18 cellular contexts compared by ENCODE assay signal in genomic region chr13:97220151-97220900, GRCh38. TPM values are rescaled to one million over a fixed set of nuclear protein-coding genes. Genes with fewer than 3 reads are reported as not detected.
DNase-seq lines count a peak whose midpoint lies in the region; ATAC-seq, FAIRE-seq and TF ChIP-seq lines count a peak whose summit lies in the region.
"Had no signal": no experiment of that assay in that cellular context is flagged by ENCODE, and none has a peak within 500 bp of the region (broad histone marks: within the 10 kb centered on the region; RNA-seq: fewer than 3 reads in every experiment).

No MANE protein-coding gene starts in this region.

- H3K36me3 Mint-ChIP-seq in mesothelial cell of epicardium, result no peaks in the 10 kb centered on the region
- H3K36me3 Mint-ChIP-seq in chondrocyte (ENCODE audit: low read depth), result no peaks in the 10 kb centered on the region

- POLR2A ChIA-PET in K562 (lab: Yijun Ruan, JAX), result interaction anchor here (0.7 kb wide), 1 partner anchor 11 kb away, joined by 3 read pairs; no protein-coding TSS in a partner anchor

- H3K4me2 ChIP-seq in K562 (ENCODE audit: insufficient read depth, low read length), result no peak overlapping the region

- TF ChIP-seq EP300 in K562 (IDR thresholded peaks at IDR 0.05; ENCODE audit: low read length) (no peak), stomach (IDR thresholded peaks at IDR 0.05) (no peak)

- TF ChIP-seq POLR2A in K562 (conservative IDR thresholded peaks at IDR 0.05), result no peak
- no peak for TF ChIP-seq POLR2A in stomach (IDR thresholded peaks at IDR 0.05)

- no peak for TF ChIP-seq CTCF in K562 (IDR thresholded peaks at IDR 0.05 in 2 of 3, conservative IDR thresholded peaks at IDR 0.05 in 1 of 3; ENCODE audit: insufficient read depth in 2 of 3, low read depth in 1 of 3, low read length in 3 of 3)
- no peak for TF ChIP-seq CTCF in mesothelial cell of epicardium (IDR thresholded peaks at IDR 0.05; ENCODE audit: unreplicated experiment)
- TF ChIP-seq CTCF in stomach (IDR thresholded peaks at IDR 0.05), result no peak
- no peak for TF ChIP-seq CTCF in chondrocyte (IDR thresholded peaks at IDR 0.05)

- peaks cover 36% of the 10 kb centered on the region for H3K79me2 ChIP-seq in K562 (ENCODE audit: control insufficient read depth, insufficient read depth, low read length)

- H3K27ac ChIP-seq in K562 (ENCODE audit: extremely low read depth, low read depth, low read length), result no peak overlapping the region
- peak overlapping the region in 3 of 5 donors; percentile 13 to 93 (median 56) for H3K27ac ChIP-seq in stomach
- H3K27ac ChIP-seq: left lung had no signal

- peaks cover 0 to 17% of the 10 kb centered on the region in 2 experiments; a peak in 2 of 5 replicates for H3K4me1 ChIP-seq in K562 (replicated peaks in 1 of 2; ENCODE audit: control insufficient read depth in 2 of 2, insufficient read depth in 2 of 2, low read length in 2 of 2)
- H3K4me1 ChIP-seq in stomach, result peaks cover 13 to 24% (median 18%) of the 10 kb centered on the region in 4 donors

- H2AFZ ChIP-seq in K562 (ENCODE audit: low read depth, low read length), result peak overlapping the region; percentile 27

- H3K9ac ChIP-seq in K562 (ENCODE audit: insufficient read depth in 1 of 2, low read depth in 2 of 2, low read length in 2 of 2), result no peak overlapping the region

- no peaks in the 10 kb centered on the region for H3K27me3 ChIP-seq in K562 (ENCODE audit: control insufficient read depth in 2 of 2, insufficient read depth in 2 of 2, low read length in 2 of 2)
- H3K27me3 ChIP-seq in stomach, result no peaks in the 10 kb centered on the region
- H3K27me3 ChIP-seq: foreskin keratinocyte, left lung had no signal

- no peak for TF ChIP-seq RAD21 in K562 (CRISPR knock-in tag; conservative IDR thresholded peaks at IDR 0.05 in 1 of 2, IDR thresholded peaks at IDR 0.05 in 1 of 2)

- FAIRE-seq in K562 (lab: Jason Lieb, UNC) (no peak), HTR-8/SVneo (lab: Jason Lieb, UNC) (no peak)
- FAIRE-seq: endometrium, GM19239 had no signal

- H3K4me3 ChIP-seq in K562 (no peak overlapping the region), stomach (no peak overlapping the region)
- H3K4me3 ChIP-seq: left lung had no signal

- no peaks in the 10 kb centered on the region for H3K27me3 Mint-ChIP-seq in mesothelial cell of epicardium (ENCODE audit: low read depth)
- no peaks in the 10 kb centered on the region for H3K27me3 Mint-ChIP-seq in chondrocyte (ENCODE audit: low read depth)

- CTCF ChIA-PET in K562 (lab: Yijun Ruan, JAX; ENCODE audit: low intra/inter-chr PET ratio), result no interaction called here

- H3K27ac Mint-ChIP-seq in mesothelial cell of epicardium (peak overlapping the region; percentile 77), chondrocyte (ENCODE audit: unreplicated experiment) (no peak overlapping the region)

- no peak overlapping the region for H3K4me3 Mint-ChIP-seq in mesothelial cell of epicardium
- no peak overlapping the region for H3K4me3 Mint-ChIP-seq in chondrocyte (ENCODE audit: unreplicated experiment)

- H3K9me1 ChIP-seq in K562 (ENCODE audit: control insufficient read depth, insufficient read depth, low read length), result no peaks in the 10 kb centered on the region

- no TSS peak for BruUV-seq in K562 (replicated peaks; lab: Mats Ljungman, UMichigan)

- H4K20me1 ChIP-seq in K562 (replicated peaks; ENCODE audit: control insufficient read depth, insufficient read depth, low read length), result no peaks in the 10 kb centered on the region

- H3K9me3 ChIP-seq in K562 (replicated peaks; ENCODE audit: control insufficient read depth, insufficient read depth, low read depth, low read length), result no peaks in the 10 kb centered on the region
- no peaks in the 10 kb centered on the region for H3K9me3 ChIP-seq in stomach
- H3K9me3 ChIP-seq: left lung had no signal

- peak; percentile 74 for DNase-seq in HT-29 (ENCODE audit: low spot score)
- no peak for DNase-seq in K562 (ENCODE audit: extremely low read depth in 1 of 4, low spot score in 3 of 4)
- no peak for DNase-seq in mesothelial cell of epicardium (ENCODE audit: low spot score in 2 of 2, unreplicated experiment in 2 of 2)
- no peak for DNase-seq in stomach
- DNase-seq in HTR-8/SVneo (ENCODE audit: insufficient read length, low spot score), result no peak
- DNase-seq in chondrocyte (ENCODE audit: low spot score), result no peak
- DNase-seq: activated CD4-positive, alpha-beta T cell treated with anti-CD3 and anti-CD28 coated beads, Interleukin-2, amount 50 U/mL, for 48 hours; activated T-cell treated with anti-CD3 and anti-CD28 coated beads, Interleukin-2, amount 50 U/mL, for 1 hour; DMS53; left lung; NCI-H2029; NCI-H526; stimulated activated CD4-positive, alpha-beta T cell treated with anti-CD3 and anti-CD28 coated beads, Interleukin-1b, Interleukin-23, amount 100 ng/mL, for 48 hours had no signal

- no peaks in the 10 kb centered on the region for H3K9me3 Mint-ChIP-seq in mesothelial cell of epicardium
- no peaks in the 10 kb centered on the region for H3K9me3 Mint-ChIP-seq in chondrocyte (ENCODE audit: low read depth)

- in situ Hi-C loops in K562 (cut with MboI), result no loop called here

- H3K4me1 Mint-ChIP-seq in mesothelial cell of epicardium, result peaks cover 34% of the 10 kb centered on the region
- H3K4me1 Mint-ChIP-seq in chondrocyte (ENCODE audit: low read depth), result peaks cover 18% of the 10 kb centered on the region

- 29% methylated on average over 3 of the region's 3 CpGs for WGBS in K562 (ENCODE audit: insufficient coverage, low coverage, missing lambda C conversion rate)
- 22 to 60% (median 50%) methylated on average over 3 of the region's 3 CpGs for WGBS in stomach, 5 donors

- H3K36me3 ChIP-seq in K562 (ENCODE audit: control insufficient read depth, insufficient read depth, low read length) (no peaks in the 10 kb centered on the region; the same call in 2 of the 3 replicates), stomach (no peaks in the 10 kb centered on the region)
- H3K36me3 ChIP-seq: left lung had no signal

- ATAC-seq in K562 (no peak), HG03354 (IDR thresholded peaks at IDR 0.05; ENCODE audit: poor library complexity, severe bottlenecking, unreplicated experiment) (no peak), HG03139 (IDR thresholded peaks at IDR 0.05; ENCODE audit: unreplicated experiment) (no peak)
- ATAC-seq: foreskin keratinocyte, left lung had no signal

- intact Hi-C loops in K562 (cut with micrococcal nuclease), result loop anchor here (10.0 kb wide), 1 partner anchor 214 kb away; the partner anchor contains the start of gene RAP2A
- intact Hi-C loops in stomach (cut with DNase I; ENCODE audit: low total_unique reads), result no loop called here

TF ChIP-seq in K562, 482 proteins besides CTCF, POLR2A, EP300 and RAD21 (continues in another document):
- no peak for TF ChIP-seq KLF16 (IDR thresholded peaks at IDR 0.05)
- TF ChIP-seq RBM34 (IDR thresholded peaks at IDR 0.05; ENCODE audit: borderline replicate concordance, insufficient read depth, low read length), result no peak
- no peak for TF ChIP-seq BRD9 (IDR thresholded peaks at IDR 0.05; ENCODE audit: low read depth, partially characterized antibody)
- no peak for TF ChIP-seq ZNF76 (CRISPR knock-in tag; IDR thresholded peaks at IDR 0.05; ENCODE audit: borderline replicate concordance)
- no peak for TF ChIP-seq GATAD2A (IDR thresholded peaks at IDR 0.05)
- TF ChIP-seq RBBP5 (IDR thresholded peaks at IDR 0.05; ENCODE audit: borderline replicate concordance, insufficient read depth, low read length, poor library complexity, severe bottlenecking), result no peak
- TF ChIP-seq CXXC5 (CRISPR knock-in tag; IDR thresholded peaks at IDR 0.05), result no peak
- TF ChIP-seq ZNF77 (CRISPR knock-in tag; IDR thresholded peaks at IDR 0.05), result no peak
- no peak for TF ChIP-seq TFAM (CRISPR knock-in tag; conservative IDR thresholded peaks at IDR 0.05)
- no peak for TF ChIP-seq BMI1 (IDR thresholded peaks at IDR 0.05; ENCODE audit: low read length)
- no peak for TF ChIP-seq RNF2 (IDR thresholded peaks at IDR 0.05)
- TF ChIP-seq FOXK1 (CRISPR knock-in tag; IDR thresholded peaks at IDR 0.05; ENCODE audit: borderline replicate concordance), result no peak
- no peak for TF ChIP-seq SRSF9 (IDR thresholded peaks at IDR 0.05; ENCODE audit: borderline replicate concordance, low read depth, low read length)
- TF ChIP-seq ZFP30 (CRISPR knock-in tag; IDR thresholded peaks at IDR 0.05; ENCODE audit: borderline replicate concordance), result no peak
- TF ChIP-seq CCAR2 (IDR thresholded peaks at IDR 0.05; ENCODE audit: low read depth, low read length), result no peak
- no peak for TF ChIP-seq XRCC4 (IDR thresholded peaks at IDR 0.05; ENCODE audit: extremely low read depth, insufficient read depth, insufficient read length)
- no peak for TF ChIP-seq CC2D1A (IDR thresholded peaks at IDR 0.05)

RNA-seq across cellular contexts. Expression of gene MBNL2, which starts 1.8 kb away (rescaled TPM):
- total RNA-seq in HT-29 (2014; rRNA removed; shearing (Covaris generic)), result 34.2 and 35.7 TPM in 2 replicates
- 15.8 and 50.2 TPM in 2 replicates for total RNA-seq in K562 (2011; cell fraction: chromatin; rRNA removed; ENCODE audit: low replicate concordance)
- 6.8 and 9.1 TPM in 2 replicates for total RNA-seq in K562 (2011; cell fraction: nucleolus; rRNA removed)
- 14.8 and 18.3 TPM in 2 replicates for total RNA-seq in K562 (2011; cell fraction: nucleoplasm; rRNA removed)
- 13.8 and 14.1 TPM in 2 replicates for total RNA-seq in K562 (2014; rRNA removed)
- 22.8 and 26.7 TPM in 2 replicates for total RNA-seq in K562 (2014; rRNA removed; fragmentation: Illumina TruSeq; extraction: Trizol)
- 6.3 and 7.5 TPM in 2 replicates for total RNA-seq in K562 (2015; rRNA removed; fragmentation: Illumina TruSeq; extraction: Trizol)
- total RNA-seq in K562 (2021), result 22.0 and 24.8 TPM in 2 replicates
- 14.7 and 16.8 TPM in 2 replicates for polyA plus RNA-seq in K562 (2011; rRNA removed)
- polyA plus RNA-seq in K562 (2011; cell fraction: cytosol; rRNA removed), result 8.7 and 16.4 TPM in 2 replicates
- 14.1 and 16.0 TPM in 2 replicates for polyA plus RNA-seq in K562 (2011; cell fraction: nucleus; rRNA removed)
- polyA plus RNA-seq in K562 (2012), result 7.2 and 20.6 TPM in 2 replicates
- polyA plus RNA-seq in K562 (2014; fragmentation: Illumina TruSeq; extraction: Trizol), result 18.2 and 19.6 TPM in 2 replicates
- 10 to 100 TPM in 1 of 2 experiments, 1 to 10 TPM in 1; 7.0 to 10.5 TPM for polyA plus RNA-seq in K562 (2014; fragmentation: Nextera tagmentation; extraction: Ambion mirVana)
- polyA plus RNA-seq in K562 (2014; rRNA removed), result 9.1 and 11.7 TPM in 2 replicates
- 63.7 and 74.2 TPM in 2 replicates for polyA minus RNA-seq in K562 (2011; rRNA and poly(A)+ RNA removed)
- 18.5 and 23.4 TPM in 2 replicates for polyA minus RNA-seq in K562 (2011; cell fraction: cytosol; rRNA and poly(A)+ RNA removed)
- polyA minus RNA-seq in K562 (2011; cell fraction: nucleus; rRNA and poly(A)+ RNA removed), result 16.4 and 39.1 TPM in 2 replicates
- total RNA-seq in mesothelial cell of epicardium, result 71.8 to 78.9 TPM (median 76.9 TPM) in 3 replicates
- total RNA-seq in stomach, result 10 to 100 TPM; 23.9 to 74.5 (median 50.0) TPM
- 10 to 100 TPM in 2 of 3 donors, 1 to 10 TPM in 1; 8.3 to 17.6 (median 15.9) TPM for polyA plus RNA-seq in stomach
- 40.1 to 65.1 TPM (median 41.3 TPM) in 3 replicates for total RNA-seq in chondrocyte
